Comparison of ENCODE assay signal across 8 cellular contexts in genomic region chr11:119641991-119642745, GRCh38.
DNase-seq lines count a peak whose midpoint lies in the region; ATAC-seq and TF ChIP-seq lines count a peak whose summit lies in the region.

No MANE protein-coding gene starts in this region.

- DNase-seq in A673 (ENCODE audit: low spot score) (peak; percentile 42), GM03348 (ENCODE audit: low spot score) (peak; percentile 52), NCI-H345 treated with DMSO at 0.1 percent for 48 hours (lab: John Stamatoyannopoulos, UW; ENCODE audit: unreplicated experiment) (peak; percentile 16), choroid plexus epithelial cell (ENCODE audit: low read depth) (peak; percentile 26), progenitor cell of endocrine pancreas (ENCODE audit: low spot score, unreplicated experiment) (no peak), T-helper 9 cell (no peak)
- DNase-seq in effector CD8-positive, alpha-beta T cell (lab: John Stamatoyannopoulos, UW), result no peak

- H3K27ac Mint-ChIP-seq in progenitor cell of endocrine pancreas, result no peak overlapping the region

- H3K4me3 ChIP-seq in A673 (ENCODE audit: low read depth, low read length, poor library complexity, severe bottlenecking) (no peak overlapping the region), choroid plexus epithelial cell (ENCODE audit: low read depth, low read length) (no peak overlapping the region)

- peaks cover 3% of the 10 kb centered on the region for H3K4me1 Mint-ChIP-seq in progenitor cell of endocrine pancreas (ENCODE audit: low read depth)

- H3K27ac ChIP-seq in A673 (ENCODE audit: low read depth, low read length, poor library complexity, severe bottlenecking), result no peak overlapping the region

- no peaks in the 10 kb centered on the region for H3K9me3 ChIP-seq in A673 (ENCODE audit: low read depth, low read length, poor library complexity, severe bottlenecking)

- no peaks in the 10 kb centered on the region for H3K27me3 ChIP-seq in A673 (replicated peaks; ENCODE audit: insufficient read depth, low read depth, low read length, poor library complexity)

- POLR2A ChIA-PET in A673 (lab: Charles Lee; ENCODE audit: low non-redundant PET), result interaction anchor here (0.7 kb wide), 1 partner anchor 1218 kb away, joined by 11 read pairs; no protein-coding TSS in a partner anchor

- peak; percentile 72 for TF ChIP-seq CTCF in A673 (conservative IDR thresholded peaks at IDR 0.05; ENCODE audit: low read depth, low read length)
- peak; percentile 63 for TF ChIP-seq CTCF in choroid plexus epithelial cell (conservative IDR thresholded peaks at IDR 0.05; ENCODE audit: low read depth, low read length)
- TF ChIP-seq CTCF in progenitor cell of endocrine pancreas (IDR thresholded peaks at IDR 0.05; ENCODE audit: unreplicated experiment), result peak; percentile 38

- H3K36me3 Mint-ChIP-seq in progenitor cell of endocrine pancreas (ENCODE audit: insufficient read depth), result no peaks in the 10 kb centered on the region

- no peak for ATAC-seq in GM18907 (IDR thresholded peaks at IDR 0.05; ENCODE audit: unreplicated experiment)

- peaks cover 19% of the 10 kb centered on the region for H3K27me3 Mint-ChIP-seq in progenitor cell of endocrine pancreas

- no peaks in the 10 kb centered on the region for H3K36me3 ChIP-seq in A673 (ENCODE audit: insufficient read depth, low read length, poor library complexity, severe bottlenecking)

- no TSS peak for BruUV-seq in A673 (replicated peaks; lab: Mats Ljungman, UMichigan)

- no peak overlapping the region for H3K4me3 Mint-ChIP-seq in progenitor cell of endocrine pancreas (ENCODE audit: low read depth)

- H3K4me1 ChIP-seq in A673 (ENCODE audit: insufficient read depth, low read length, poor library complexity, severe bottlenecking), result no peaks in the 10 kb centered on the region

- CTCF ChIA-PET in A673 (lab: Charles Lee), result interaction anchor here (0.5 to 1.0 kb wide), 6 partner anchors 121 to 658 kb away, joined by 3 to 11 read pairs (median 4); no protein-coding TSS in a partner anchor

- no peaks in the 10 kb centered on the region for H3K9me3 Mint-ChIP-seq in progenitor cell of endocrine pancreas (ENCODE audit: low read depth)

- intact Hi-C loops in A673 (cut with micrococcal nuclease; ENCODE audit: unreplicated experiment), result no loop called here

Comparison
In these comparisons a context has a peak if more than half of its experiments do, and no peak if none do; other contexts are left out.
1. DNase-seq: peak in A673 (single experiment), GM03348 (single experiment), NCI-H345 treated with DMSO at 0.1 percent for 48 hours (single experiment) and choroid plexus epithelial cell (single experiment); none in progenitor cell of endocrine pancreas (single experiment), T-helper 9 cell (single experiment) and effector CD8-positive, alpha-beta T cell (single experiment).
2. Peak in every context shown above with its lines, with median percentiles within 50 percentile points of each other: CTCF ChIP-seq.